In the genomic region with DNA sequence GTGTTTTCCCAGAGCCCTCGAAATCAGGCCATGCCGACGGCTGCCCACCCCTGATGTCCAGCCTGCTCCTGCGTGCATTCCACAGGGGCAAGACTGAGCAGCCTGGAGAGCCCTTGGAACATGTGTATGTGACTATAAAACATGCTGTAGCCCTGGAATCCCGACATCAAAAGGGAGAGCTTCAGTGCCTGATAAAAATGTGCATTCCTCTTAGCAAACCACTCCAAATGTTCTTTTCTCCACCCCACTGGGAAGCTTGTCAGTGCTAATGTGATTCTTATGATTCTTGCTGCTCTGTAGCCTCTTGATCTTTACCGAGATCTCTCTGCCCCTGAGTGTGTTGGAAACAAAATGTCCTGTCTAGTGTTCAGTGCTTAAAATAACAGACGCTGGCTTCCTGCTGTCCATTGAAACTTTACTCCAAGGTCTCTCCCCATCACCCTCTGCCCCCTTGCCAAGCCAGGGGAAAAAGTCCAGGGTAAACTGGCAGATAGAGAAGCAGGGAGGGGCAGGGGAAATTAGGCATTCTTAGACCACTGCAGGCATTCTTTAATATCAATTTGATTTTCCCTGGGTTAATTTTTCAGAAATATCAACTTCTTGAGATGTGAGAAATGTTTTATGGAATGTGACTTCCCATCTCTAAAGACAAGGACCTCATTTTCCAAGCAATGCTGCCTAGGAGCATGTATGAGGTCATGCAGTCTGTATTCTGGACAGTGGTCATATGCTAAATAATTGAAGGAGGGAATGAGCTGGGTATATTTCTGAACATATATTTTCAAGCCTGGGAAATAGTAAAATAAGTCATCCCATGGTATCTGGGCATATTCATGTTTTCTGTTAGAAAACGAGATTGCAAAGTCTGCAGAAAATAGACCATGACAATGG, we compare ENCODE assay signal across 12 cellular contexts.
DNase-seq lines count a peak whose midpoint lies in the region; ATAC-seq and TF ChIP-seq lines count a peak whose summit lies in the region.
"Had no signal": no experiment of that assay in that cellular context is flagged by ENCODE, and none has a peak within 500 bp of the region (broad histone marks: within the 10 kb centered on the region; RNA-seq: fewer than 3 reads in every experiment).

No MANE protein-coding gene starts in this region.

- H3K27ac ChIP-seq in GM23338 (ENCODE audit: low read depth) (no peak overlapping the region), lung (ENCODE audit: low read depth in 1 of 2, low read length in 1 of 2) (no peak overlapping the region)
- H3K27ac ChIP-seq: foreskin keratinocyte, prostate gland, transverse colon had no signal

- peak overlapping the region; percentile 74; the same call in 1 of the 2 replicates for H2AFZ ChIP-seq in GM23338

- H3K36me3 Mint-ChIP-seq in GM23338 (ENCODE audit: low read depth): no peaks in the 10 kb centered on the region

- no peaks in the 10 kb centered on the region for H4K20me1 ChIP-seq in GM23338 (replicated peaks; ENCODE audit: insufficient read depth)

- H3K4me1 Mint-ChIP-seq in GM23338: peaks cover 12% of the 10 kb centered on the region

- TF ChIP-seq CTCF in GM23338 (conservative IDR thresholded peaks at IDR 0.05; ENCODE audit: low read depth in 2 of 2): no peak
- no peak for TF ChIP-seq CTCF in lung (IDR thresholded peaks at IDR 0.05; ENCODE audit: control extremely low read depth, extremely low read depth)

- no peaks in the 10 kb centered on the region for H3K79me2 ChIP-seq in GM23338 (replicated peaks; ENCODE audit: insufficient read depth)

- H3K27me3 Mint-ChIP-seq in GM23338 (ENCODE audit: insufficient read depth, low read depth, poor library complexity): peaks cover 3% of the 10 kb centered on the region

- H3K4me3 Mint-ChIP-seq in GM23338: no peak overlapping the region

- H3F3A ChIP-seq in GM23338 (replicated peaks; ENCODE audit: low read depth): no peaks in the 10 kb centered on the region

- WGBS in lung, 2 donors: 47 to 70% methylated on average over 8 of the region's 8 CpGs

- no peak overlapping the region for H3K4me3 ChIP-seq in GM23338
- no peak overlapping the region for H3K4me3 ChIP-seq in lung
- H3K4me3 ChIP-seq in skeletal muscle satellite cell (ENCODE audit: low read length): no peak overlapping the region
- H3K4me3 ChIP-seq: prostate gland, transverse colon had no signal

- H3K4me1 ChIP-seq in GM23338 (ENCODE audit: insufficient read depth): no peaks in the 10 kb centered on the region
- H3K4me1 ChIP-seq in lung (ENCODE audit: control insufficient read depth in 2 of 2, insufficient read depth in 2 of 2, low read length in 2 of 2): peaks cover 0 to 2% of the 10 kb centered on the region in 2 donors
- H3K4me1 ChIP-seq in skeletal muscle satellite cell (ENCODE audit: control insufficient read depth, insufficient read depth, low read length): peaks cover 18% of the 10 kb centered on the region
- H3K4me1 ChIP-seq: foreskin keratinocyte, prostate gland, transverse colon had no signal

- DNase-seq in GM23338 (ENCODE audit: low spot score) (no peak), fibroblast of the conjunctiva (ENCODE audit: low read depth) (peak; percentile 40), lung (ENCODE audit: low spot score) (no peak), NCI-H2171 (lab: John Stamatoyannopoulos, UW) (no peak)
- DNase-seq: activated effector memory CD4-positive, alpha-beta T cell treated with anti-CD3 and anti-CD28 coated beads, Interleukin-2, amount 50 U/mL, for 16 hours; foreskin keratinocyte; transverse colon had no signal

- no peaks in the 10 kb centered on the region for H3K9me3 Mint-ChIP-seq in GM23338

- no peak overlapping the region for H3K4me2 ChIP-seq in GM23338
- H3K4me2 ChIP-seq in skeletal muscle satellite cell (ENCODE audit: low read length): peak overlapping the region; percentile 4

- H3K36me3 ChIP-seq in GM23338 (ENCODE audit: insufficient read depth) (no peaks in the 10 kb centered on the region), lung (ENCODE audit: control insufficient read depth in 2 of 2, insufficient read depth in 2 of 2, low read length in 2 of 2) (peaks cover 0 to 2% of the 10 kb centered on the region in 2 donors), skeletal muscle satellite cell (ENCODE audit: insufficient read depth, low read length) (no peaks in the 10 kb centered on the region)
- H3K36me3 ChIP-seq: prostate gland, transverse colon had no signal

- no peak overlapping the region for H3K9ac ChIP-seq in skeletal muscle satellite cell (ENCODE audit: low read depth, low read length)

- ATAC-seq in GM23338: no peak
- ATAC-seq in lung (ENCODE audit: insufficient read depth, low FRiP score): peak; percentile 49
- no peak for ATAC-seq in GM21576 (IDR thresholded peaks at IDR 0.05; ENCODE audit: unreplicated experiment)
- no peak for ATAC-seq in GM21717 (IDR thresholded peaks at IDR 0.05; ENCODE audit: unreplicated experiment)
- no peak for ATAC-seq in HG02759 (IDR thresholded peaks at IDR 0.05; ENCODE audit: unreplicated experiment)
- ATAC-seq: foreskin keratinocyte had no signal

- H3K27ac Mint-ChIP-seq in GM23338: no peak overlapping the region

- peaks cover 4% of the 10 kb centered on the region; the same call in 1 of the 2 replicates for H3K9me2 ChIP-seq in GM23338 (ENCODE audit: insufficient read depth)

- H3K27me3 ChIP-seq in GM23338 (ENCODE audit: insufficient read depth): no peaks in the 10 kb centered on the region
- H3K27me3 ChIP-seq in lung (ENCODE audit: control insufficient read depth, insufficient read depth): no peaks in the 10 kb centered on the region
- no peaks in the 10 kb centered on the region for H3K27me3 ChIP-seq in skeletal muscle satellite cell (ENCODE audit: control insufficient read depth, insufficient read depth, low read length)
- H3K27me3 ChIP-seq: foreskin keratinocyte, transverse colon had no signal

- H3K9me3 ChIP-seq in lung (ENCODE audit: control insufficient read depth in 2 of 2, insufficient read depth in 1 of 2, low read length in 1 of 2) (no peaks in the 10 kb centered on the region), skeletal muscle satellite cell (replicated peaks; ENCODE audit: low read length) (no peaks in the 10 kb centered on the region)
- H3K9me3 ChIP-seq: prostate gland, transverse colon had no signal

TF ChIP-seq in GM23338, 12 proteins besides CTCF, POLR2A, EP300 and RAD21 (continues in another document):
- TF ChIP-seq JUNB (IDR thresholded peaks at IDR 0.05; ENCODE audit: unreplicated experiment) (no peak), EZH2 (IDR thresholded peaks at IDR 0.05; ENCODE audit: low read depth, unreplicated experiment) (no peak), NANOG (IDR thresholded peaks at IDR 0.05; ENCODE audit: borderline replicate concordance) (no peak), ZNF114 (CRISPR knock-in tag; IDR thresholded peaks at IDR 0.05) (no peak), CREB1 (CRISPR knock-in tag; IDR thresholded peaks at IDR 0.05; ENCODE audit: low read depth) (no peak), ZNF331 (CRISPR knock-in tag; IDR thresholded peaks at IDR 0.05; ENCODE audit: low read depth) (no peak)
- TF ChIP-seq, protein P1, sequence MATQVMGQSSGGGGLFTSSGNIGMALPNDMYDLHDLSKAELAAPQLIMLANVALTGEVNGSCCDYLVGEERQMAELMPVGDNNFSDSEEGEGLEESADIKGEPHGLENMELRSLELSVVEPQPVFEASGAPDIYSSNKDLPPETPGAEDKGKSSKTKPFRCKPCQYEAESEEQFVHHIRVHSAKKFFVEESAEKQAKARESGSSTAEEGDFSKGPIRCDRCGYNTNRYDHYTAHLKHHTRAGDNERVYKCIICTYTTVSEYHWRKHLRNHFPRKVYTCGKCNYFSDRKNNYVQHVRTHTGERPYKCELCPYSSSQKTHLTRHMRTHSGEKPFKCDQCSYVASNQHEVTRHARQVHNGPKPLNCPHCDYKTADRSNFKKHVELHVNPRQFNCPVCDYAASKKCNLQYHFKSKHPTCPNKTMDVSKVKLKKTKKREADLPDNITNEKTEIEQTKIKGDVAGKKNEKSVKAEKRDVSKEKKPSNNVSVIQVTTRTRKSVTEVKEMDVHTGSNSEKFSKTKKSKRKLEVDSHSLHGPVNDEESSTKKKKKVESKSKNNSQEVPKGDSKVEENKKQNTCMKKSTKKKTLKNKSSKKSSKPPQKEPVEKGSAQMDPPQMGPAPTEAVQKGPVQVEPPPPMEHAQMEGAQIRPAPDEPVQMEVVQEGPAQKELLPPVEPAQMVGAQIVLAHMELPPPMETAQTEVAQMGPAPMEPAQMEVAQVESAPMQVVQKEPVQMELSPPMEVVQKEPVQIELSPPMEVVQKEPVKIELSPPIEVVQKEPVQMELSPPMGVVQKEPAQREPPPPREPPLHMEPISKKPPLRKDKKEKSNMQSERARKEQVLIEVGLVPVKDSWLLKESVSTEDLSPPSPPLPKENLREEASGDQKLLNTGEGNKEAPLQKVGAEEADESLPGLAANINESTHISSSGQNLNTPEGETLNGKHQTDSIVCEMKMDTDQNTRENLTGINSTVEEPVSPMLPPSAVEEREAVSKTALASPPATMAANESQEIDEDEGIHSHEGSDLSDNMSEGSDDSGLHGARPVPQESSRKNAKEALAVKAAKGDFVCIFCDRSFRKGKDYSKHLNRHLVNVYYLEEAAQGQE (IDR thresholded peaks at IDR 0.05; ENCODE audit: unreplicated experiment): no peak
